In genomic region chr10:115093776-115094361, GRCh38 we compare ENCODE assay signal across 9 cellular contexts. TPM values are rescaled to one million over a fixed set of nuclear protein-coding genes. Genes with fewer than 3 reads are reported as not detected.
DNase-seq lines count a peak whose midpoint lies in the region; ATAC-seq and TF ChIP-seq lines count a peak whose summit lies in the region.
"Had no signal": no experiment of that assay in that cellular context is flagged by ENCODE, and none has a peak within 500 bp of the region (broad histone marks: within the 10 kb centered on the region; RNA-seq: fewer than 3 reads in every experiment).

No MANE protein-coding gene starts in this region.

- H2AFZ ChIP-seq in HCT116 (ENCODE audit: low read depth, low read length, poor library complexity, severe bottlenecking): no peak overlapping the region

- H3K4me3 ChIP-seq in HCT116 (replicated peaks in 1 of 2; ENCODE audit: low read depth in 1 of 2, low read length in 2 of 2) (peak overlapping the region; percentile 34 to 39; a peak in 3 of 4 replicates), MG63 (peak overlapping the region; percentile 55), breast epithelium (peak overlapping the region; percentile 58 to 85 (median 65)), right lobe of liver (peak overlapping the region; percentile 51 to 55 (median 53)), upper lobe of right lung (peak overlapping the region; percentile 51)

- RAD21 ChIA-PET in HCT116 (lab: Charles Lee; ENCODE audit: low non-redundant PET in 1 of 2, low total read pairs in 2 of 2, uncharacterized antibody in 2 of 2, unreplicated experiment in 2 of 2): no interaction called here

- H3K9me3 ChIP-seq in HCT116 (ENCODE audit: control insufficient read depth in 1 of 2, insufficient read depth in 1 of 2, low read depth in 1 of 2, low read length in 2 of 2) (no peaks in the 10 kb centered on the region), MG63 (no peaks in the 10 kb centered on the region; the same call in 1 of the 2 replicates), breast epithelium (no peaks in the 10 kb centered on the region), right lobe of liver (no peaks in the 10 kb centered on the region), upper lobe of right lung (no peaks in the 10 kb centered on the region)

- no peak overlapping the region for H3K27ac Mint-ChIP-seq in activated CD4-positive, alpha-beta T cell treated with anti-CD3 and anti-CD28 coated beads for 36 hours

- peaks cover 37% of the 10 kb centered on the region for H3K27me3 Mint-ChIP-seq in activated CD4-positive, alpha-beta T cell treated with anti-CD3 and anti-CD28 coated beads for 36 hours

- no peak overlapping the region for H3K9ac ChIP-seq in HCT116 (ENCODE audit: low read length)

- H3K4me1 ChIP-seq in HCT116 (ENCODE audit: control insufficient read depth in 1 of 2, insufficient read depth in 2 of 2, low read length in 2 of 2) (no peaks in the 10 kb centered on the region), breast epithelium (no peaks in the 10 kb centered on the region), right lobe of liver (peaks cover 0 to 26% (median 0%) of the 10 kb centered on the region in 4 donors), upper lobe of right lung (peaks cover 6% of the 10 kb centered on the region)

- peak; percentile 30 for DNase-seq in activated CD4-positive, alpha-beta T cell treated with anti-CD3 and anti-CD28 coated beads for 36 hours
- no peak for DNase-seq in activated CD4-positive, alpha-beta T cell treated with anti-CD3 and anti-CD28 coated beads, Interleukin-2, amount 50 U/mL, for 4 hours
- DNase-seq in HCT116 (ENCODE audit: low read depth, low spot score): no peak
- no peak for DNase-seq in MG63
- no peak for DNase-seq in breast epithelium (ENCODE audit: low spot score in 2 of 2)
- peak in 2 of 3 donors; percentile 45 to 47 for DNase-seq in right lobe of liver
- peak; percentile 64 for DNase-seq in upper lobe of right lung
- DNase-seq in HCEC 1CT: no peak

- TF ChIP-seq CTCF in HCT116 (IDR thresholded peaks at IDR 0.05 in 2 of 3, conservative IDR thresholded peaks at IDR 0.05 in 1 of 3; ENCODE audit: borderline replicate concordance in 1 of 3, insufficient read depth in 1 of 3, low read depth in 2 of 3, low read length in 2 of 3): 0 out of 6 replicates have a peak, but pooled peaks of 1 of the 3 experiments have one; percentile 11
- TF ChIP-seq CTCF in breast epithelium (IDR thresholded peaks at IDR 0.05): no peak
- TF ChIP-seq CTCF in right lobe of liver (IDR thresholded peaks at IDR 0.05): peak in 3 of 4 donors; percentile 21 to 24 (median 21)
- TF ChIP-seq CTCF in upper lobe of right lung (IDR thresholded peaks at IDR 0.05): peak; percentile 8

- no peak overlapping the region for H3K27ac ChIP-seq in HCT116 (ENCODE audit: low read depth, low read length)
- H3K27ac ChIP-seq in breast epithelium: no peak overlapping the region
- peak overlapping the region; percentile 39 to 61 (median 59) for H3K27ac ChIP-seq in right lobe of liver
- H3K27ac ChIP-seq in upper lobe of right lung: no peak overlapping the region
- H3K27ac ChIP-seq: epithelial cell of prostate had no signal

- POLR2A ChIA-PET in activated CD4-positive, alpha-beta T cell treated with anti-CD3 and anti-CD28 coated beads for 36 hours (lab: Charles Lee): interaction anchor here (0.7 kb wide), 1 partner anchor 11 kb away, joined by 3 read pairs; no protein-coding TSS in a partner anchor
- POLR2A ChIA-PET in HCT116 (lab: Charles Lee): no interaction called here

- H3K9me2 ChIP-seq in HCT116 (ENCODE audit: insufficient read depth): no peaks in the 10 kb centered on the region

- H3K4me1 Mint-ChIP-seq in activated CD4-positive, alpha-beta T cell treated with anti-CD3 and anti-CD28 coated beads for 36 hours: peaks cover 10% of the 10 kb centered on the region

- no peak for TF ChIP-seq RAD21 in HCT116 (IDR thresholded peaks at IDR 0.05; ENCODE audit: low read depth)

- WGBS in right lobe of liver (ENCODE audit: insufficient coverage, low coverage, low lambda C conversion rate, missing lambda C conversion rate): 0% methylated on average over 6 of the region's 61 CpGs

- no peaks in the 10 kb centered on the region for H3K36me3 ChIP-seq in HCT116 (ENCODE audit: control insufficient read depth in 1 of 2, insufficient read depth in 2 of 2, low read length in 2 of 2)
- no peaks in the 10 kb centered on the region for H3K36me3 ChIP-seq in MG63
- no peaks in the 10 kb centered on the region for H3K36me3 ChIP-seq in breast epithelium
- no peaks in the 10 kb centered on the region for H3K36me3 ChIP-seq in right lobe of liver
- no peaks in the 10 kb centered on the region for H3K36me3 ChIP-seq in upper lobe of right lung

- TF ChIP-seq POLR2A in HCT116 (IDR thresholded peaks at IDR 0.05; ENCODE audit: borderline replicate concordance, extremely low read depth, insufficient read depth, insufficient read length) (no peak), breast epithelium (IDR thresholded peaks at IDR 0.05) (no peak), right lobe of liver (IDR thresholded peaks at IDR 0.05) (no peak)

- H3K4me3 Mint-ChIP-seq in activated CD4-positive, alpha-beta T cell treated with anti-CD3 and anti-CD28 coated beads for 36 hours: peak overlapping the region; percentile 9

- no peaks in the 10 kb centered on the region for H3K36me3 Mint-ChIP-seq in activated CD4-positive, alpha-beta T cell treated with anti-CD3 and anti-CD28 coated beads for 36 hours (ENCODE audit: low read depth)

- no peaks in the 10 kb centered on the region for H3K27me3 ChIP-seq in HCT116 (ENCODE audit: insufficient read depth, low read length)
- H3K27me3 ChIP-seq in MG63: peaks cover 34% of the 10 kb centered on the region
- peaks cover 0 to 6% of the 10 kb centered on the region in 2 donors for H3K27me3 ChIP-seq in breast epithelium
- no peaks in the 10 kb centered on the region for H3K27me3 ChIP-seq in right lobe of liver
- peaks cover 49% of the 10 kb centered on the region for H3K27me3 ChIP-seq in upper lobe of right lung

- H4K20me1 ChIP-seq in HCT116 (ENCODE audit: insufficient read depth): no peaks in the 10 kb centered on the region

- BruUV-seq in HCT116 (replicated peaks; lab: Mats Ljungman, UMichigan): no TSS peak

- ATAC-seq in activated CD4-positive, alpha-beta T cell treated with anti-CD3 and anti-CD28 coated beads for 36 hours: peak; percentile 40
- ATAC-seq in HCT116: peak; percentile 37
- ATAC-seq in right lobe of liver: peak; percentile 56 to 69 (median 64)
- ATAC-seq in upper lobe of right lung: peak; percentile 67

- intact Hi-C loops in activated CD4-positive, alpha-beta T cell treated with anti-CD3 and anti-CD28 coated beads for 36 hours (cut with DNase I, micrococcal nuclease): loop anchor here in 1 of 2 experiments (1.0 to 5.0 kb wide), 2 partner anchors 157 to 217 kb away; partner anchors contain the start of gene TRUB1
- intact Hi-C loops in HCT116 (cut with micrococcal nuclease) (no loop called here), breast epithelium (cut with DNase I; ENCODE audit: low total_unique reads) (no loop called here), right lobe of liver (cut with DNase I) (no loop called here), upper lobe of right lung (cut with DNase I) (no loop called here)

- no peaks in the 10 kb centered on the region for H3K79me2 ChIP-seq in HCT116 (ENCODE audit: insufficient read depth, low read length)

- peak overlapping the region; percentile 50 for H3K4me2 ChIP-seq in HCT116 (ENCODE audit: low read length)

- CTCF ChIA-PET in activated CD4-positive, alpha-beta T cell treated with anti-CD3 and anti-CD28 coated beads for 36 hours (lab: Charles Lee): interaction anchor here (1.0 kb wide), 1 partner anchor 11 kb away, joined by 3 read pairs; no protein-coding TSS in a partner anchor
- CTCF ChIA-PET in HCT116 (lab: Charles Lee): no interaction called here

- no peaks in the 10 kb centered on the region for H3K9me3 Mint-ChIP-seq in activated CD4-positive, alpha-beta T cell treated with anti-CD3 and anti-CD28 coated beads for 36 hours (ENCODE audit: low read depth)

TF ChIP-seq in HCT116, 20 proteins besides CTCF, POLR2A, EP300 and RAD21 (continues in another document):
- TF ChIP-seq EGR1 (IDR thresholded peaks at IDR 0.05; ENCODE audit: low read depth) (no peak), ZNF274 (IDR thresholded peaks at IDR 0.05; ENCODE audit: low read depth, low read length) (no peak), ATF3 (IDR thresholded peaks at IDR 0.05) (no peak), SP1 (IDR thresholded peaks at IDR 0.05; ENCODE audit: low read depth) (no peak), FOSL1 (IDR thresholded peaks at IDR 0.05; ENCODE audit: low read depth) (no peak), EZH2phosphoT487 (IDR thresholded peaks at IDR 0.05; ENCODE audit: borderline replicate concordance) (no peak), SIN3A (IDR thresholded peaks at IDR 0.05; ENCODE audit: low read depth) (no peak), SRF (IDR thresholded peaks at IDR 0.05; ENCODE audit: low read depth) (no peak)
- TF ChIP-seq, protein P1, sequence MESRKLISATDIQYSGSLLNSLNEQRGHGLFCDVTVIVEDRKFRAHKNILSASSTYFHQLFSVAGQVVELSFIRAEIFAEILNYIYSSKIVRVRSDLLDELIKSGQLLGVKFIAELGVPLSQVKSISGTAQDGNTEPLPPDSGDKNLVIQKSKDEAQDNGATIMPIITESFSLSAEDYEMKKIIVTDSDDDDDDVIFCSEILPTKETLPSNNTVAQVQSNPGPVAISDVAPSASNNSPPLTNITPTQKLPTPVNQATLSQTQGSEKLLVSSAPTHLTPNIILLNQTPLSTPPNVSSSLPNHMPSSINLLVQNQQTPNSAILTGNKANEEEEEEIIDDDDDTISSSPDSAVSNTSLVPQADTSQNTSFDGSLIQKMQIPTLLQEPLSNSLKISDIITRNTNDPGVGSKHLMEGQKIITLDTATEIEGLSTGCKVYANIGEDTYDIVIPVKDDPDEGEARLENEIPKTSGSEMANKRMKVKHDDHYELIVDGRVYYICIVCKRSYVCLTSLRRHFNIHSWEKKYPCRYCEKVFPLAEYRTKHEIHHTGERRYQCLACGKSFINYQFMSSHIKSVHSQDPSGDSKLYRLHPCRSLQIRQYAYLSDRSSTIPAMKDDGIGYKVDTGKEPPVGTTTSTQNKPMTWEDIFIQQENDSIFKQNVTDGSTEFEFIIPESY (IDR thresholded peaks at IDR 0.05; ENCODE audit: extremely low read depth, insufficient replicate concordance, low read length): no peak

RNA-seq across cellular contexts. Expression of gene ATRNL1, which starts 0.7 kb away (rescaled TPM):
- under 1 TPM in 1 of 2 experiments, not detected in 1; 0.21 TPM for total RNA-seq in activated CD4-positive, alpha-beta T cell treated with anti-CD3 and anti-CD28 coated beads for 36 hours
- total RNA-seq in HCT116 (2021; ENCODE audit: unreplicated experiment) (1.3 TPM), breast epithelium (10 to 100 TPM in 1 of 3 donors, 1 to 10 TPM in 1, under 1 TPM in 1; 0.16 to 11.4 (median 2.9) TPM), right lobe of liver (1 to 10 TPM in 5 of 6 experiments, under 1 TPM in 1; 0.81 to 5.3 (median 2.6) TPM), upper lobe of right lung (0.93 TPM)
- 0.39 and 0.42 TPM in 2 replicates for polyA plus RNA-seq in HCT116 (2012)
- total RNA-seq in MG63 (2014; rRNA removed; shearing (Covaris generic); ENCODE audit: low replicate concordance): 0.79 and 1.7 TPM in 2 replicates

Comparison
In these comparisons a context has a peak if more than half of its experiments do, and no peak if none do; other contexts are left out.
1. DNase-seq: peak in activated CD4-positive, alpha-beta T cell treated with anti-CD3 and anti-CD28 coated beads for 36 hours (single experiment), right lobe of liver (2 of 3) and upper lobe of right lung (single experiment); none in activated CD4-positive, alpha-beta T cell treated with anti-CD3 and anti-CD28 coated beads, Interleukin-2, amount 50 U/mL, for 4 hours (0 of 2), HCT116 (single experiment), MG63 (single experiment), breast epithelium (0 of 2) and HCEC 1CT (single experiment).
2. H3K27ac ChIP-seq: peak in right lobe of liver (3 of 3); none in HCT116 (single experiment), breast epithelium (0 of 2) and upper lobe of right lung (single experiment).
3. CTCF ChIP-seq: peak in right lobe of liver (3 of 4) and upper lobe of right lung (single experiment); none in breast epithelium (0 of 3).
4. Peak in every context shown above with its lines, with median percentiles within 50 percentile points of each other: ATAC-seq and H3K4me3 ChIP-seq.